In the genomic region with DNA sequence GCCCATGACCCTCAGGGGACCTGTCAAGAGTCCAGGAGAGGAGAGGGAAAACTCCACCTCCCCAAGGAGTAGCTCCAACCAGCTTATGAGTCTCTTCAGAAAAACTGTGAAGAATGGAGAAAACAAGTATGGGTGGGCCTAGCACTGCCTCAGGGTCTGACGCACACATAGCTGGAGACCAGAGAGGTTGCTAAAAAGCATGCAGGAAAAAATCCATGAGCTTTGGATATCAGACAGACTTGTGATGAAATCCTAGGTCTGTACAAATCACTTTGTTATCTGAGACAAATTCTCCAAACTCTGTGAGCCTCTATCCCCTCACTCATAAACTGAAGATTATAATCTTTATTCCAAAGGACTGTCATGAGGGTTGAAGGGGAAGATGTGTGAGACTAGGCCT, we compare ENCODE assay signal across 20 cellular contexts.
A peak's percentile ranks its signal among the peaks of the same experiment; 100 is the strongest.
DNase-seq lines count a peak whose midpoint lies in the region; ATAC-seq, FAIRE-seq and TF ChIP-seq lines count a peak whose summit lies in the region.
"Had no signal": no experiment of that assay in that cellular context is flagged by ENCODE, and none has a peak within 500 bp of the region (broad histone marks: within the 10 kb centered on the region; RNA-seq: fewer than 3 reads in every experiment).

No MANE protein-coding gene starts in this region.

- FAIRE-seq in GM12891 (lab: Jason Lieb, UNC): no peak
- FAIRE-seq: D721Med, H1, K562 had no signal

- intact Hi-C loops in ascending aorta (cut with DNase I): loop anchor here (2.0 kb wide), 1 partner anchor 23 kb away; no protein-coding TSS in a partner anchor
- intact Hi-C loops in uterus (cut with DNase I; ENCODE audit: low total_unique reads): no loop called here

- no peak overlapping the region for H3K4me2 ChIP-seq in GM23248 (ENCODE audit: unreplicated experiment)

- WGBS in GM23248 (ENCODE audit: low coverage in 1 of 2, low lambda C conversion rate in 2 of 2, missing lambda C conversion rate in 2 of 2), 2 experiments: 67 to 68% methylated on average over 1 of the region's 1 CpG
- 86 to 100% methylated on average over 1 of the region's 1 CpG for WGBS in endodermal cell (ENCODE audit: insufficient coverage in 1 of 2, insufficient read length in 1 of 2), 2 experiments

- in situ Hi-C loops in GM23248 (cut with MboI): no loop called here

- no peak overlapping the region for H3K4me3 Mint-ChIP-seq in stimulated activated effector memory CD8-positive, alpha-beta T cell treated with anti-CD3 and anti-CD28 coated beads, Interleukin-12 subunit alpha, Interleukin-12 subunit beta, amount 100 ng/mL, for 72 hours
- no peak overlapping the region for H3K4me3 Mint-ChIP-seq in endodermal cell
- H3K4me3 Mint-ChIP-seq: CD4-positive, CD25-positive, alpha-beta regulatory T cell had no signal

- no peaks in the 10 kb centered on the region for H3K36me3 ChIP-seq in GM23248 (ENCODE audit: low read depth)
- H3K36me3 ChIP-seq in ascending aorta: no peaks in the 10 kb centered on the region
- no peaks in the 10 kb centered on the region for H3K36me3 ChIP-seq in muscle layer of colon (ENCODE audit: insufficient read depth, low read length)
- H3K36me3 ChIP-seq in endodermal cell (ENCODE audit: control insufficient read depth, insufficient read depth, low read length): no peaks in the 10 kb centered on the region
- no peaks in the 10 kb centered on the region for H3K36me3 ChIP-seq in uterus
- H3K36me3 ChIP-seq: SJSA1 had no signal

- no peaks in the 10 kb centered on the region for H3K9me2 ChIP-seq in GM23248 (ENCODE audit: insufficient read depth)

- H3K27ac Mint-ChIP-seq in stimulated activated effector memory CD8-positive, alpha-beta T cell treated with anti-CD3 and anti-CD28 coated beads, Interleukin-12 subunit alpha, Interleukin-12 subunit beta, amount 100 ng/mL, for 72 hours: peak overlapping the region; percentile 3
- H3K27ac Mint-ChIP-seq in endodermal cell: no peak overlapping the region
- H3K27ac Mint-ChIP-seq: CD4-positive, CD25-positive, alpha-beta regulatory T cell had no signal

- H3K9me3 Mint-ChIP-seq in stimulated activated effector memory CD8-positive, alpha-beta T cell treated with anti-CD3 and anti-CD28 coated beads, Interleukin-12 subunit alpha, Interleukin-12 subunit beta, amount 100 ng/mL, for 72 hours: peaks cover 8% of the 10 kb centered on the region
- H3K9me3 Mint-ChIP-seq in endodermal cell: peaks cover 18% of the 10 kb centered on the region

- H4K20me1 ChIP-seq in GM23248 (ENCODE audit: insufficient read depth): no peaks in the 10 kb centered on the region

- DNase-seq in GM23248 (peak; percentile 40), ascending aorta (ENCODE audit: low spot score in 2 of 2) (no peak), GM20000 (ENCODE audit: low spot score) (no peak), GM12891 (ENCODE audit: insufficient read length, low spot score) (no peak), endodermal cell (no peak), uterus (no peak)
- DNase-seq in stimulated activated effector memory CD8-positive, alpha-beta T cell treated with anti-CD3 and anti-CD28 coated beads, Interleukin-12 subunit alpha, Interleukin-12 subunit beta, amount 100 ng/mL, for 72 hours (ENCODE audit: low spot score in 2 of 2): no peak
- DNase-seq: CD4-positive, CD25-positive, alpha-beta regulatory T cell; DND-41; GF-D8; NCI-H226; NCI-H69; NK-92 treated with Interleukin-12 subunit alpha and Interleukin-12 subunit beta, amount 100 ng/mL, for 24 hours; OCI-M1 had no signal

- H3K9ac ChIP-seq in GM23248 (no peak overlapping the region), muscle layer of colon (ENCODE audit: low read length) (no peak overlapping the region), endodermal cell (ENCODE audit: extremely low read depth, low read length, poor library complexity, severe bottlenecking) (no peak overlapping the region)

- peaks cover 4% of the 10 kb centered on the region for H3K36me3 Mint-ChIP-seq in stimulated activated effector memory CD8-positive, alpha-beta T cell treated with anti-CD3 and anti-CD28 coated beads, Interleukin-12 subunit alpha, Interleukin-12 subunit beta, amount 100 ng/mL, for 72 hours
- H3K36me3 Mint-ChIP-seq in endodermal cell (ENCODE audit: low read depth): peaks cover 2% of the 10 kb centered on the region

- ATAC-seq in stimulated activated effector memory CD8-positive, alpha-beta T cell treated with anti-CD3 and anti-CD28 coated beads, Interleukin-12 subunit alpha, Interleukin-12 subunit beta, amount 100 ng/mL, for 72 hours: no peak
- ATAC-seq: K562 had no signal

- H3K9me3 ChIP-seq in GM23248 (ENCODE audit: low read depth) (no peaks in the 10 kb centered on the region), ascending aorta (peaks cover 0 to 6% of the 10 kb centered on the region in 2 donors), muscle layer of colon (ENCODE audit: low read length) (peaks cover 5% of the 10 kb centered on the region), endodermal cell (ENCODE audit: control insufficient read depth, low read length) (peaks cover 14% of the 10 kb centered on the region), uterus (peaks cover 0 to 4% of the 10 kb centered on the region in 2 donors)

- TF ChIP-seq POLR2A in GM12891 (IDR thresholded peaks at IDR 0.05; ENCODE audit: low read depth, low read length): no peak
- no peak for TF ChIP-seq POLR2A in uterus (IDR thresholded peaks at IDR 0.05)

- H3K79me2 ChIP-seq in GM23248 (ENCODE audit: insufficient read depth): no peaks in the 10 kb centered on the region

- H3K4me1 ChIP-seq in GM23248 (ENCODE audit: insufficient read depth) (peaks cover 57% of the 10 kb centered on the region), ascending aorta (peaks cover 5 to 31% of the 10 kb centered on the region in 2 donors), muscle layer of colon (ENCODE audit: insufficient read depth, low read length) (peaks cover 23% of the 10 kb centered on the region), endodermal cell (ENCODE audit: control insufficient read depth, insufficient read depth, low read length) (peaks cover 3% of the 10 kb centered on the region), uterus (peaks cover 0 to 4% of the 10 kb centered on the region in 2 donors)

- peaks cover 46% of the 10 kb centered on the region for H3F3A ChIP-seq in GM23248 (ENCODE audit: insufficient read depth)

- H3K27me3 ChIP-seq in GM23248 (replicated peaks; ENCODE audit: insufficient read depth) (no peaks in the 10 kb centered on the region), ascending aorta (no peaks in the 10 kb centered on the region), muscle layer of colon (ENCODE audit: control insufficient read depth in 1 of 2, insufficient read depth in 2 of 2, low read length in 2 of 2) (no peaks in the 10 kb centered on the region), endodermal cell (ENCODE audit: control insufficient read depth, insufficient read depth, low read length, poor library complexity, severe bottlenecking) (no peaks in the 10 kb centered on the region), uterus (no peaks in the 10 kb centered on the region)
- H3K27me3 ChIP-seq: SJSA1 had no signal

- H3K27ac ChIP-seq in GM23248 (peak overlapping the region; percentile 40), ascending aorta (peak overlapping the region; percentile 46 to 59), muscle layer of colon (ENCODE audit: low read depth, low read length) (peak overlapping the region; percentile 22), endodermal cell (ENCODE audit: low read depth, low read length) (no peak overlapping the region), uterus (no peak overlapping the region)
- H3K27ac ChIP-seq: RWPE1, SJSA1 had no signal

- H3K27me3 Mint-ChIP-seq in endodermal cell (ENCODE audit: insufficient read depth): peaks cover 3% of the 10 kb centered on the region

- peak overlapping the region; percentile 70 for H2AFZ ChIP-seq in GM23248

- H3K4me1 Mint-ChIP-seq in stimulated activated effector memory CD8-positive, alpha-beta T cell treated with anti-CD3 and anti-CD28 coated beads, Interleukin-12 subunit alpha, Interleukin-12 subunit beta, amount 100 ng/mL, for 72 hours: peaks cover 12% of the 10 kb centered on the region
- H3K4me1 Mint-ChIP-seq in endodermal cell: peaks cover 8% of the 10 kb centered on the region

- no peak for TF ChIP-seq CTCF in ascending aorta (IDR thresholded peaks at IDR 0.05)
- TF ChIP-seq CTCF in GM20000 (IDR thresholded peaks at IDR 0.05; ENCODE audit: extremely low read depth, missing control alignments): no peak
- TF ChIP-seq CTCF in endodermal cell (conservative IDR thresholded peaks at IDR 0.05): no peak
- no peak for TF ChIP-seq CTCF in uterus (IDR thresholded peaks at IDR 0.05)

- H3K4me3 ChIP-seq in GM23248: no peak overlapping the region
- no peak overlapping the region for H3K4me3 ChIP-seq in ascending aorta
- H3K4me3 ChIP-seq in muscle layer of colon (ENCODE audit: low read depth in 1 of 2, low read length in 2 of 2): no peak overlapping the region
- H3K4me3 ChIP-seq in endodermal cell (ENCODE audit: low read length): no peak overlapping the region
- no peak overlapping the region for H3K4me3 ChIP-seq in uterus
- H3K4me3 ChIP-seq: K562, SJSA1 had no signal

TF ChIP-seq in GM12891, 5 proteins besides CTCF, POLR2A, EP300 and RAD21:
- TF ChIP-seq POLR2AphosphoS5 (IDR thresholded peaks at IDR 0.05; ENCODE audit: low read depth, low read length): no peak
- TF ChIP-seq TAF1 (IDR thresholded peaks at IDR 0.05; ENCODE audit: low read depth, low read length): no peak
- no peak for TF ChIP-seq POU2F2 (IDR thresholded peaks at IDR 0.05; ENCODE audit: low read depth, low read length)
- TF ChIP-seq PAX5 (IDR thresholded peaks at IDR 0.05; ENCODE audit: insufficient read depth, low read length, severe bottlenecking): no peak
- no peak for TF ChIP-seq SPI1 (IDR thresholded peaks at IDR 0.05; ENCODE audit: low read depth, low read length)

Comparison
In these comparisons a context has a peak if more than half of its experiments do, and no peak if none do; other contexts are left out.
1. H3K27ac ChIP-seq: peak in GM23248 (single experiment), ascending aorta (2 of 2) and muscle layer of colon (single experiment); none in endodermal cell (single experiment) and uterus (0 of 2).